ENCODE assay signal across 21 cellular contexts in the genomic region with DNA sequence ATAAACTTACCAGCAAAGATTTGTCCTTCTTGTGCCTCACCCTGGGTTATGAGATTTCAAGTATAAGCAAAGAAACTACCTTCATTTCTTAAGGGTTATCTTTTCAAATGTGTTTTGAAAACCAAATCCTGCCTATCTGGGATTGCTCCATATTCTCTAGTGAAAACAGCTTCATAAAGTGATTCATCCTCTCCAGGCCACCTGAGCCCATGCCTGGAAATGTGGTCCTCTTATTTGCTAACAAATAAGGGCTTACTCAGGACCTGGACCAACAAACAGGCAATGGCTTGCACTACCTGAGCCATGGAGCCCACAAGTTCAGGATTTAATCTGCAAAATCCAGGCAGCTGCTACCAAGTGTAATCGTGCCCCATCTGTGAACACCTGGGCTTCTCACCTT.
"Had no signal": no experiment of that assay in that cellular context is flagged by ENCODE, and none has a peak within 500 bp of the region (broad histone marks: within the 10 kb centered on the region; RNA-seq: fewer than 3 reads in every experiment).

No MANE protein-coding gene starts in this region.

- H3K27ac ChIP-seq: HL-60 had no signal

- H3K9me3 ChIP-seq: SK-N-SH had no signal

- H3K9ac ChIP-seq: SK-N-SH had no signal

- FAIRE-seq: HTR-8/SVneo, RCC 7860 had no signal

- H3K4me2 ChIP-seq: SK-N-SH had no signal

- DNase-seq: KBM-7, MV-4-11, NCI-H1048, NCI-H1105, NCI-H1417, NCI-H146, NCI-H1694 treated with DMSO at 0.1 percent for 48 hours, NCI-H1930, NCI-H2081, NCI-H2107, NCI-H2227 treated with DMSO at 0.1 percent for 48 hours, NCI-H524, NCI-H69, NCI-H774, Right ventricle myocardium superior, RPMI8226, SK-N-SH, SW 1271 had no signal
